ENCODE assay signal across 1 cellular context in genomic region chr7:102433319-102434038, GRCh38.
TF ChIP-seq lines count a peak whose summit lies in the region.

TSS of gene ORAI2 (plus strand) at chr7:102433575. CDS start at chr7:102438957, 5,382 bp downstream.

TF ChIP-seq in K562, 482 proteins besides CTCF, POLR2A, EP300 and RAD21 (continued from another document):
- peak; percentile 20; the same call in 1 of the 2 replicates for TF ChIP-seq SPI1 (IDR thresholded peaks at IDR 0.05; ENCODE audit: borderline replicate concordance, low read depth, low read length)
- TF ChIP-seq NR4A1 (CRISPR knock-in tag; IDR thresholded peaks at IDR 0.05), result no peak
- no peak for TF ChIP-seq NR4A1 (tag; IDR thresholded peaks at IDR 0.05)
- TF ChIP-seq POLR2G (IDR thresholded peaks at IDR 0.05; ENCODE audit: low read depth, low read length), result peak; percentile 75
- TF ChIP-seq RBM25 (IDR thresholded peaks at IDR 0.05; ENCODE audit: low read depth, low read length, severe bottlenecking), result no peak
- no peak for TF ChIP-seq RCOR1 (IDR thresholded peaks at IDR 0.05; ENCODE audit: borderline replicate concordance in 1 of 2, low read depth in 2 of 2, low read length in 2 of 2)
- peak; percentile 77 for TF ChIP-seq FOSL1 (tag; conservative IDR thresholded peaks at IDR 0.05)
- TF ChIP-seq FOXJ3 (CRISPR knock-in tag; IDR thresholded peaks at IDR 0.05), result no peak
- peak in 2 of 3 experiments; percentile 13 to 23 for TF ChIP-seq YY1 (IDR thresholded peaks at IDR 0.05; ENCODE audit: borderline replicate concordance in 1 of 3, control insufficient read depth in 1 of 3, extremely low read depth in 1 of 3, insufficient read depth in 3 of 3, insufficient read length in 1 of 3, insufficient replicate concordance in 2 of 3, low read depth in 1 of 3, low read length in 2 of 3)
- 0 out of 2 replicates have a peak, but pooled peaks have one; percentile 30 for TF ChIP-seq GATAD2A (IDR thresholded peaks at IDR 0.05)
- TF ChIP-seq SAP30 (IDR thresholded peaks at IDR 0.05; ENCODE audit: borderline replicate concordance, insufficient read depth, low read depth, low read length, poor library complexity, severe bottlenecking), result peak; percentile 48
- no peak for TF ChIP-seq MBD1 (CRISPR knock-in tag; IDR thresholded peaks at IDR 0.05)
- no peak for TF ChIP-seq ZNF668 (CRISPR knock-in tag; IDR thresholded peaks at IDR 0.05)
- 0 out of 2 replicates have a peak, but pooled peaks have one; percentile 51 for TF ChIP-seq ELF1 (tag; IDR thresholded peaks at IDR 0.05)
- no peak for TF ChIP-seq CAMTA2 (CRISPR knock-in tag; conservative IDR thresholded peaks at IDR 0.05)
- TF ChIP-seq VEZF1 (CRISPR knock-in tag; IDR thresholded peaks at IDR 0.05), result peak; percentile 98
- peak; percentile 57; the same call in 1 of the 2 replicates for TF ChIP-seq RAD51 (IDR thresholded peaks at IDR 0.05; ENCODE audit: borderline replicate concordance, low read depth)
- peak; percentile 58 for TF ChIP-seq PCBP1 (IDR thresholded peaks at IDR 0.05; ENCODE audit: low read depth, low read length, poor library complexity, severe bottlenecking)
- TF ChIP-seq CCNT2 (IDR thresholded peaks at IDR 0.05; ENCODE audit: borderline replicate concordance, extremely low read depth, insufficient read length, low read depth, low read length), result peak; percentile 31
- no peak; the same call in 1 of the 2 replicates for TF ChIP-seq RFX1 (IDR thresholded peaks at IDR 0.05)
- TF ChIP-seq ARID3A (IDR thresholded peaks at IDR 0.05; ENCODE audit: borderline replicate concordance, low read depth, low read length), result no peak
- peak; percentile 27 to 87; a peak in 3 of 4 replicates for TF ChIP-seq MAZ (CRISPR knock-in tag; conservative IDR thresholded peaks at IDR 0.05 in 1 of 2, IDR thresholded peaks at IDR 0.05 in 1 of 2)
- peak; percentile 31; the same call in 1 of the 2 replicates for TF ChIP-seq ETV5 (CRISPR knock-in tag; IDR thresholded peaks at IDR 0.05; ENCODE audit: low read depth)
- no peak for TF ChIP-seq CEBPG (CRISPR knock-in tag; IDR thresholded peaks at IDR 0.05)
- no peak for TF ChIP-seq CEBPG (tag; conservative IDR thresholded peaks at IDR 0.05 in 1 of 2, IDR thresholded peaks at IDR 0.05 in 1 of 2)
- TF ChIP-seq MAFK (IDR thresholded peaks at IDR 0.05; ENCODE audit: low read length), result no peak
- peak; percentile 85 for TF ChIP-seq CXXC5 (CRISPR knock-in tag; IDR thresholded peaks at IDR 0.05)
- no peak for TF ChIP-seq NFIX (CRISPR knock-in tag; IDR thresholded peaks at IDR 0.05; ENCODE audit: low read depth)
- no peak for TF ChIP-seq KLF6 (CRISPR knock-in tag; IDR thresholded peaks at IDR 0.05; ENCODE audit: borderline replicate concordance)
- no peak for TF ChIP-seq CEBPZ (IDR thresholded peaks at IDR 0.05; ENCODE audit: borderline replicate concordance, low read depth, low read length)
- no peak for TF ChIP-seq NCOR1 (IDR thresholded peaks at IDR 0.05)
- no peak for TF ChIP-seq SRSF1 (IDR thresholded peaks at IDR 0.05; ENCODE audit: low read depth, low read length)
- TF ChIP-seq PHF8 (IDR thresholded peaks at IDR 0.05; ENCODE audit: borderline replicate concordance, low read length), result peak; percentile 64; the same call in 1 of the 2 replicates
- TF ChIP-seq SRF (CRISPR knock-in tag; IDR thresholded peaks at IDR 0.05), result 0 out of 4 replicates have a peak, but pooled peaks of 1 of the 2 experiments have one; percentile 17
- no peak for TF ChIP-seq ZNF197 (CRISPR knock-in tag; IDR thresholded peaks at IDR 0.05; ENCODE audit: low read depth)
- 0 out of 2 replicates have a peak, but pooled peaks have one; percentile 42 for TF ChIP-seq BRD4 (IDR thresholded peaks at IDR 0.05)
- peak in 1 of 2 experiments; percentile 38; a peak in 1 of 4 replicates for TF ChIP-seq NRF1 (conservative IDR thresholded peaks at IDR 0.05 in 1 of 2, IDR thresholded peaks at IDR 0.05 in 1 of 2)
- peak; percentile 69; the same call in 1 of the 2 replicates for TF ChIP-seq CREB1 (IDR thresholded peaks at IDR 0.05)
- peak; percentile 72 for TF ChIP-seq CREB1 (CRISPR knock-in tag; IDR thresholded peaks at IDR 0.05)
- TF ChIP-seq, protein P1, sequence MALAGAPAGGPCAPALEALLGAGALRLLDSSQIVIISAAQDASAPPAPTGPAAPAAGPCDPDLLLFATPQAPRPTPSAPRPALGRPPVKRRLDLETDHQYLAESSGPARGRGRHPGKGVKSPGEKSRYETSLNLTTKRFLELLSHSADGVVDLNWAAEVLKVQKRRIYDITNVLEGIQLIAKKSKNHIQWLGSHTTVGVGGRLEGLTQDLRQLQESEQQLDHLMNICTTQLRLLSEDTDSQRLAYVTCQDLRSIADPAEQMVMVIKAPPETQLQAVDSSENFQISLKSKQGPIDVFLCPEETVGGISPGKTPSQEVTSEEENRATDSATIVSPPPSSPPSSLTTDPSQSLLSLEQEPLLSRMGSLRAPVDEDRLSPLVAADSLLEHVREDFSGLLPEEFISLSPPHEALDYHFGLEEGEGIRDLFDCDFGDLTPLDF (CRISPR knock-in tag; IDR thresholded peaks at IDR 0.05), result no peak
- peak; percentile 88 for TF ChIP-seq USF1 (CRISPR knock-in tag; IDR thresholded peaks at IDR 0.05)
TF ChIP-seq in K562: peak in this region for 59.
